ENCODE assay signal across 18 cellular contexts in the genomic region with DNA sequence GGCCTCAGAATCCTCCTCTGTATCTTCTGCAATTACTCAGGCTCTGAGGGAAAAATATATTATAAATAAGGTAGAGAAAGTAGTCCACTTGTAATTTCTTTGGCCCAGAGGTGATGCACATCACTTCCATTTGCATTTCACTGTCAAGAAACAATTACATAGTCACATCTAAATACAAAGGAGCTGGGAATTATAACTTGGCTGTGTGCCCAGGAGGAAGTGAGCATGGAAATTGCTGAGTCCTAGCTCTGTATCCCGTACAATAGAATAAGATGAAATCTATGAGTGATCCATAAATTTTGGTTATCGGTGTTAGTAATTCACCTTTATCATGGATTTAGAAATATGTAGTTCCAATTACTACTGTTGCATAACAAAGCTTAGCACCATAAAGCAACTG.
"Had no signal": no experiment of that assay in that cellular context is flagged by ENCODE, and none has a peak within 500 bp of the region (broad histone marks: within the 10 kb centered on the region; RNA-seq: fewer than 3 reads in every experiment).

No MANE protein-coding gene starts in this region.

- H3K27me3 ChIP-seq: dorsolateral prefrontal cortex, right lobe of liver, spleen, tibial nerve had no signal

- H3K9me3 ChIP-seq: psoas muscle, right lobe of liver, spleen, tibial nerve had no signal

- FAIRE-seq: bronchial epithelial cell, endometrium had no signal

- H3K4me3 ChIP-seq: dorsolateral prefrontal cortex, psoas muscle, right lobe of liver, spleen, tibial nerve had no signal

- H3K36me3 ChIP-seq: right lobe of liver, spleen, tibial nerve had no signal

- H3K4me1 ChIP-seq: psoas muscle, right lobe of liver, spleen, tibial nerve had no signal

- DNase-seq: activated CD4-positive, alpha-beta memory T cell treated with anti-CD3 and anti-CD28 coated beads for 36 hours; activated CD4-positive, alpha-beta T cell treated with anti-CD3 and anti-CD28 coated beads for 1 hour; activated naive CD8-positive, alpha-beta T cell treated with anti-CD3 and anti-CD28 coated beads, Interleukin-2, amount 10 ng/mL, durations not matched to agents 7 days and 5 days; activated T-cell treated with anti-CD3 and anti-CD28 coated beads, Interleukin-2, amount 50 U/mL, for 4 hours; aorta; dorsolateral prefrontal cortex; foreskin melanocyte; head of caudate nucleus; occipital lobe; psoas muscle; right lobe of liver; spleen; stimulated activated CD4-positive, alpha-beta T cell treated with anti-CD3 and anti-CD28 coated beads, Interleukin-1b, Interleukin-23, amount 100 ng/mL, for 48 hours had no signal

- ATAC-seq: activated T-cell treated with anti-CD3 and anti-CD28 coated beads, Interleukin-2, amount 50 U/mL, for 4 hours; left lobe of liver; psoas muscle; stimulated activated memory B cell treated with anti-CD40 and anti-IgM and Interleukin-4, amounts not matched to agents 10 μg/mL and 1 μg/mL and 100 μg/mL, for 72 hours had no signal

- H3K27ac ChIP-seq: dorsolateral prefrontal cortex, psoas muscle, right lobe of liver, spleen, tibial nerve had no signal
